Comparison of ENCODE assay signal across 1 cellular context in genomic region chr3:12234906-12235305, GRCh38.
TF ChIP-seq lines count a peak whose summit lies in the region.

No MANE protein-coding gene starts in this region.

TF ChIP-seq in IMR-90, 13 proteins besides CTCF, POLR2A, EP300 and RAD21:
- TF ChIP-seq RFX5 (IDR thresholded peaks at IDR 0.05; ENCODE audit: low read depth, low read length): no peak
- TF ChIP-seq CEBPB (IDR thresholded peaks at IDR 0.05; ENCODE audit: low read depth, low read length): no peak
- peak; percentile 68 for TF ChIP-seq MAFK (IDR thresholded peaks at IDR 0.05; ENCODE audit: low read depth, low read length)
- TF ChIP-seq MAZ (IDR thresholded peaks at IDR 0.05; ENCODE audit: borderline replicate concordance, low read depth, low read length): no peak
- no peak for TF ChIP-seq CHD1 (IDR thresholded peaks at IDR 0.05; ENCODE audit: low read depth, low read length)
- TF ChIP-seq MXI1 (IDR thresholded peaks at IDR 0.05; ENCODE audit: borderline replicate concordance, low read depth, low read length): no peak
